ENCODE assay signal across 8 cellular contexts in the genomic region with DNA sequence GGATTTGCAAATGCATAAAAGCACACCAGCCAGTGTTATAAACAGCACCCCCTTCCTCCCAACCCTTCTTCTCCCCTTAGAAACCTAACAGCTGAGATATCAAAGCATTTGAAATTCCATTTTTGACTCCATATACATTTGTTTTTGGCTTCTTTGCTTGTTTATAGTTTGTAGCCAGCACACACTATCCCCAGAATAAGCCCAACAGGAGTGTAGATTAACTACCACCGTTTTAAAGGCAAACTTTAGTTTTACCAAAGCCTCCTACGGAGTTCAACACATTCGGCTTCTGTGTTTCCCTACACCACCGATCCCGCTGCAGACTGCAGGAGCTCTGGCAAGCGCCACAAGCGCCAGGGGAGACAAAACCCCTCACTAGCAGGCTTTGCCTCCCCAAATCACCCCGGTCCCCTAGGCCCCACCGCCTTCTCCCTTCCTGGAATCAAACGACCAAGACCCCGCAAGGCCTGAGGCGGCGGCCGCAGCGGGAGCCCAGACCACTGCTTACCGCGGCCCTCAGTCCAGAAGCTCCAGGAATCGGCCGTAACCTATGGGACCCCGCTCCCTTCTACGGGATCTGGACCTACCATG. TPM values are rescaled to one million over a fixed set of nuclear protein-coding genes. Genes with fewer than 3 reads are reported as not detected.
DNase-seq lines count a peak whose midpoint lies in the region; ATAC-seq, FAIRE-seq and TF ChIP-seq lines count a peak whose summit lies in the region.

No MANE protein-coding gene starts in this region.

- peak overlapping the region; percentile 89 for H3K9ac ChIP-seq in OCI-LY3 (ENCODE audit: low read length)

- H4K20me1 ChIP-seq in OCI-LY3 (ENCODE audit: insufficient read depth, low read length): peaks cover 25% of the 10 kb centered on the region

- H3K4me1 ChIP-seq in OCI-LY3 (ENCODE audit: low read length) (peaks cover 12% of the 10 kb centered on the region; the same call in 1 of the 2 replicates), thymus (ENCODE audit: control insufficient read depth, insufficient read depth, low read length) (peaks cover 3% of the 10 kb centered on the region)

- H3K4me3 ChIP-seq in H7 (ENCODE audit: insufficient read depth, low read depth, low read length) (peak overlapping the region; percentile 84), OCI-LY3 (ENCODE audit: low read length) (peak overlapping the region; percentile 93), bronchial epithelial cell (ENCODE audit: low read depth, low read length) (peak overlapping the region; percentile 96), thymus (ENCODE audit: low read length) (peak overlapping the region; percentile 81)

- peak; percentile 37 for ATAC-seq in GM18498 (IDR thresholded peaks at IDR 0.05; ENCODE audit: unreplicated experiment)

- peak overlapping the region; percentile 73 for H3K4me2 ChIP-seq in OCI-LY3 (ENCODE audit: low read length)

- H3K27ac ChIP-seq in OCI-LY3 (ENCODE audit: low read length) (peak overlapping the region; percentile 41), thymus (ENCODE audit: low read depth) (peak overlapping the region; percentile 90)

- peaks cover 73% of the 10 kb centered on the region for H3K79me2 ChIP-seq in OCI-LY3 (ENCODE audit: low read length)

- under 1% methylated on average over 21 of the region's 21 CpGs for WGBS in thymus

- H2AFZ ChIP-seq in OCI-LY3 (ENCODE audit: low read depth, low read length): 0 out of 2 replicates have a peak overlapping the region, but pooled peaks have one; percentile 62

- no peaks in the 10 kb centered on the region for H3K36me3 ChIP-seq in H7 (replicated peaks; ENCODE audit: control insufficient read depth, insufficient read depth, low read length)
- peaks cover 3% of the 10 kb centered on the region for H3K36me3 ChIP-seq in OCI-LY3 (replicated peaks; ENCODE audit: low read depth, low read length)
- no peaks in the 10 kb centered on the region for H3K36me3 ChIP-seq in bronchial epithelial cell (ENCODE audit: control insufficient read depth, insufficient read depth, low read length)
- H3K36me3 ChIP-seq in thymus (ENCODE audit: control insufficient read depth, insufficient read depth): no peaks in the 10 kb centered on the region

- H3K9me3 ChIP-seq in OCI-LY3 (ENCODE audit: insufficient read depth, low read length): no peaks in the 10 kb centered on the region
- H3K9me3 ChIP-seq in thymus (ENCODE audit: control insufficient read depth): no peaks in the 10 kb centered on the region

- no peak for TF ChIP-seq CTCF in OCI-LY3 (IDR thresholded peaks at IDR 0.05; ENCODE audit: low read depth, low read length)
- no peak for TF ChIP-seq CTCF in bronchial epithelial cell (IDR thresholded peaks at IDR 0.05; ENCODE audit: insufficient read depth, low read length, severe bottlenecking)

- DNase-seq in H7: peak; percentile 17
- peak; percentile 23 for DNase-seq in bronchial epithelial cell (ENCODE audit: low read depth)
- DNase-seq in lung microvascular endothelial cell (ENCODE audit: low read depth in 2 of 2): peak; percentile 33 to 42
- no peak for DNase-seq in COLO668 (lab: John Stamatoyannopoulos, UW; ENCODE audit: unreplicated experiment)
- DNase-seq in NCI-H345 treated with DMSO at 0.1 percent for 48 hours (lab: John Stamatoyannopoulos, UW; ENCODE audit: unreplicated experiment): no peak

- FAIRE-seq in bronchial epithelial cell (lab: Jason Lieb, UNC): no peak

- no peaks in the 10 kb centered on the region for H3K27me3 ChIP-seq in H7 (ENCODE audit: control insufficient read depth, insufficient read depth, low read length)
- H3K27me3 ChIP-seq in OCI-LY3 (ENCODE audit: low read depth, low read length): no peaks in the 10 kb centered on the region
- no peaks in the 10 kb centered on the region for H3K27me3 ChIP-seq in bronchial epithelial cell (ENCODE audit: control insufficient read depth, insufficient read depth, low read length)
- H3K27me3 ChIP-seq in thymus (ENCODE audit: control insufficient read depth, insufficient read depth): no peaks in the 10 kb centered on the region

RNA-seq across cellular contexts. Expression of a gene that starts 0.4 kb away (rescaled TPM):
- 102 and 134 TPM in 2 replicates for total RNA-seq in H7 (2014; rRNA removed; shearing (Covaris generic))
- total RNA-seq in bronchial epithelial cell: 171 and 219 TPM in 2 replicates
- total RNA-seq in lung microvascular endothelial cell: 140 and 174 TPM in 2 replicates
- 46.1 TPM for polyA plus RNA-seq in thymus

RNA-seq across cellular contexts. Expression of a gene that starts 45.2 kb away (rescaled TPM):
- 53.6 and 70.9 TPM in 2 replicates for total RNA-seq in H7 (2014; rRNA removed; shearing (Covaris generic))
- total RNA-seq in bronchial epithelial cell (77.7 and 94.2 TPM in 2 replicates), lung microvascular endothelial cell (55.4 and 58.2 TPM in 2 replicates)
- polyA plus RNA-seq in thymus: 40.2 TPM

Comparison
In these comparisons a context has a peak if more than half of its experiments do, and no peak if none do; other contexts are left out.
1. DNase-seq: peak in H7 (single experiment), bronchial epithelial cell (single experiment) and lung microvascular endothelial cell (2 of 2); none in COLO668 (single experiment) and NCI-H345 treated with DMSO at 0.1 percent for 48 hours (single experiment).
2. Peak in every context shown above with its lines, with median percentiles within 50 percentile points of each other: H3K4me3 ChIP-seq.